In genomic region chr21:33059319-33059894, GRCh38 we compare ENCODE assay signal across 18 cellular contexts. TPM values are rescaled to one million over a fixed set of nuclear protein-coding genes. Genes with fewer than 3 reads are reported as not detected.
DNase-seq lines count a peak whose midpoint lies in the region; ATAC-seq lines count a peak whose summit lies in the region.
"Had no signal": no experiment of that assay in that cellular context is flagged by ENCODE, and none has a peak within 500 bp of the region (broad histone marks: within the 10 kb centered on the region; RNA-seq: fewer than 3 reads in every experiment).

No MANE protein-coding gene starts in this region.

- in situ Hi-C loops in G401 (cut with HindIII; ENCODE audit: low sequenced_read_pairs): no loop called here

- DNase-seq in G401 (ENCODE audit: low spot score) (peak; percentile 8), MV-4-11 (lab: John Stamatoyannopoulos, UW) (peak; percentile 98), amniotic epithelial cell (ENCODE audit: low read depth) (peak; percentile 48), medulla oblongata (ENCODE audit: extremely low spot score) (peak; percentile 82)
- DNase-seq in activated T-helper 2 cell treated with anti-CD3 and anti-CD28 coated beads, Interferon-gamma antibody, Interleukin-2, Interleukin-4, amounts not matched to agents 10 μg/mL and 5 μg/mL and 100 μg/mL, durations not matched to agents 14 hours and 24 hours and 36 hours (ENCODE audit: low spot score): no peak
- DNase-seq: CD4-positive, CD25-positive, alpha-beta regulatory T cell; foreskin fibroblast; H9; NCI-H2171; stimulated activated CD4-positive, alpha-beta T cell treated with anti-CD3 and anti-CD28 coated beads, Interleukin-1b, Interleukin-23, amount 100 ng/mL, for 48 hours; stimulated activated naive B cell treated with anti-CD40 and anti-IgM and Interleukin-4, amounts not matched to agents 10 μg/mL and 1 μg/mL and 100 μg/mL, for 72 hours had no signal

- no peaks in the 10 kb centered on the region for H3K9me3 Mint-ChIP-seq in activated T-helper 2 cell treated with anti-CD3 and anti-CD28 coated beads, Interferon-gamma antibody, Interleukin-2, Interleukin-4, amounts not matched to agents 10 μg/mL and 5 μg/mL and 100 μg/mL, durations not matched to agents 14 hours and 24 hours and 36 hours
- H3K9me3 Mint-ChIP-seq: activated naive CD4-positive, alpha-beta T cell treated with anti-CD3 and anti-CD28 coated beads, Interleukin-2, amount 50 U/mL, for 72 hours; CD4-positive, CD25-positive, alpha-beta regulatory T cell; dendritic cell treated with granulocyte-macrophage colony-stimulating factor and Interleukin-4, amounts not matched to agents 40 ng/mL and 50 ng/mL, for 4 days; H9; stimulated activated naive B cell treated with anti-CD40 and anti-IgM and Interleukin-4, amounts not matched to agents 10 μg/mL and 1 μg/mL and 100 μg/mL, for 72 hours had no signal

- ATAC-seq in HG03460 (IDR thresholded peaks at IDR 0.05; ENCODE audit: unreplicated experiment): no peak
- ATAC-seq in HG03196 (IDR thresholded peaks at IDR 0.05; ENCODE audit: unreplicated experiment): no peak
- ATAC-seq in GM21786 (IDR thresholded peaks at IDR 0.05; ENCODE audit: unreplicated experiment): no peak
- ATAC-seq: stimulated activated naive B cell treated with anti-CD40 and anti-IgM and Interleukin-4, amounts not matched to agents 10 μg/mL and 1 μg/mL and 100 μg/mL, for 72 hours had no signal

- H3K27ac Mint-ChIP-seq in activated T-helper 2 cell treated with anti-CD3 and anti-CD28 coated beads, Interferon-gamma antibody, Interleukin-2, Interleukin-4, amounts not matched to agents 10 μg/mL and 5 μg/mL and 100 μg/mL, durations not matched to agents 14 hours and 24 hours and 36 hours: no peak overlapping the region
- H3K27ac Mint-ChIP-seq: activated naive CD4-positive, alpha-beta T cell treated with anti-CD3 and anti-CD28 coated beads, Interleukin-2, amount 50 U/mL, for 72 hours; CD4-positive, CD25-positive, alpha-beta regulatory T cell; dendritic cell treated with granulocyte-macrophage colony-stimulating factor and Interleukin-4, amounts not matched to agents 40 ng/mL and 50 ng/mL, for 4 days; H9; stimulated activated naive B cell treated with anti-CD40 and anti-IgM and Interleukin-4, amounts not matched to agents 10 μg/mL and 1 μg/mL and 100 μg/mL, for 72 hours had no signal

- no peaks in the 10 kb centered on the region for H3K36me3 Mint-ChIP-seq in activated T-helper 2 cell treated with anti-CD3 and anti-CD28 coated beads, Interferon-gamma antibody, Interleukin-2, Interleukin-4, amounts not matched to agents 10 μg/mL and 5 μg/mL and 100 μg/mL, durations not matched to agents 14 hours and 24 hours and 36 hours (ENCODE audit: low read depth)
- H3K36me3 Mint-ChIP-seq: activated naive CD4-positive, alpha-beta T cell treated with anti-CD3 and anti-CD28 coated beads, Interleukin-2, amount 50 U/mL, for 72 hours; CD4-positive, CD25-positive, alpha-beta regulatory T cell; stimulated activated naive B cell treated with anti-CD40 and anti-IgM and Interleukin-4, amounts not matched to agents 10 μg/mL and 1 μg/mL and 100 μg/mL, for 72 hours had no signal

- intact Hi-C loops in activated T-helper 2 cell treated with anti-CD3 and anti-CD28 coated beads, Interferon-gamma antibody, Interleukin-2, Interleukin-4, amounts not matched to agents 10 μg/mL and 5 μg/mL and 100 μg/mL, durations not matched to agents 14 hours and 24 hours and 36 hours (cut with micrococcal nuclease): no loop called here

- no peaks in the 10 kb centered on the region for H3K4me1 Mint-ChIP-seq in activated T-helper 2 cell treated with anti-CD3 and anti-CD28 coated beads, Interferon-gamma antibody, Interleukin-2, Interleukin-4, amounts not matched to agents 10 μg/mL and 5 μg/mL and 100 μg/mL, durations not matched to agents 14 hours and 24 hours and 36 hours (ENCODE audit: low read depth)
- H3K4me1 Mint-ChIP-seq: stimulated activated naive B cell treated with anti-CD40 and anti-IgM and Interleukin-4, amounts not matched to agents 10 μg/mL and 1 μg/mL and 100 μg/mL, for 72 hours had no signal

- peaks cover 31% of the 10 kb centered on the region for H3K27me3 Mint-ChIP-seq in activated T-helper 2 cell treated with anti-CD3 and anti-CD28 coated beads, Interferon-gamma antibody, Interleukin-2, Interleukin-4, amounts not matched to agents 10 μg/mL and 5 μg/mL and 100 μg/mL, durations not matched to agents 14 hours and 24 hours and 36 hours (ENCODE audit: low read depth)

- H3K4me3 Mint-ChIP-seq in activated T-helper 2 cell treated with anti-CD3 and anti-CD28 coated beads, Interferon-gamma antibody, Interleukin-2, Interleukin-4, amounts not matched to agents 10 μg/mL and 5 μg/mL and 100 μg/mL, durations not matched to agents 14 hours and 24 hours and 36 hours (ENCODE audit: low read depth): no peak overlapping the region
- H3K4me3 Mint-ChIP-seq: CD4-positive, CD25-positive, alpha-beta regulatory T cell; H9; stimulated activated naive B cell treated with anti-CD40 and anti-IgM and Interleukin-4, amounts not matched to agents 10 μg/mL and 1 μg/mL and 100 μg/mL, for 72 hours had no signal

RNA-seq across cellular contexts. Expression of gene OLIG1, which starts 10.5 kb away (rescaled TPM):
- total RNA-seq in G401 (2014; rRNA removed; shearing (Covaris generic)): not detected in 2 replicates
- 0.09 TPM in 1 of 2 replicates, not detected in the other for total RNA-seq in activated T-helper 2 cell treated with anti-CD3 and anti-CD28 coated beads, Interferon-gamma antibody, Interleukin-2, Interleukin-4, amounts not matched to agents 10 μg/mL and 5 μg/mL and 100 μg/mL, durations not matched to agents 14 hours and 24 hours and 36 hours
- total RNA-seq: CD4-positive, CD25-positive, alpha-beta regulatory T cell; osteocyte; SJSA1 had no signal

RNA-seq across cellular contexts. Expression of gene OLIG2, which starts 33.7 kb away (rescaled TPM):
- total RNA-seq in G401 (2014; rRNA removed; shearing (Covaris generic)): not detected in 2 replicates
- not detected in 2 replicates for total RNA-seq in activated T-helper 2 cell treated with anti-CD3 and anti-CD28 coated beads, Interferon-gamma antibody, Interleukin-2, Interleukin-4, amounts not matched to agents 10 μg/mL and 5 μg/mL and 100 μg/mL, durations not matched to agents 14 hours and 24 hours and 36 hours
- total RNA-seq: activated naive CD4-positive, alpha-beta T cell treated with anti-CD3 and anti-CD28 coated beads, Interleukin-2, amount 50 U/mL, for 72 hours; CD4-positive, CD25-positive, alpha-beta regulatory T cell; SJSA1 had no signal
